14 cellular contexts compared by ENCODE assay signal in the genomic region with DNA sequence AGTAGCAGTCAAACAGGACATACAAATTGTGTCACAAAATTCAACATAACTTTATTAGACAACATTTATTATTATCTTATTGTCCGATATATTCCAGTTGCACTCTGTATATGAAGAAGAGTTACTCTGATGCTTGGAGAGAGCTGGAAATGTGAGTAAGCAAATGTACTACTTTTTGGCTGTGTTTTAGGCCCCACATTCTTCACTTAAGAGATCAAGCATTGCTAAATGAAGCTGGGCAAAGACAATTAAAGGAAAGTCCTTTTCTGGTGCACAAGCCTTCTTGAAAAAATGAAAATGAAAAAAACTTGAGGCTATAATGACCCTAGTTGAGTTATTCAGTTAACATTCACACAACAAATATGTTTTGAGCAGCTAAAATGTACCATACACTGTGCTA. TPM values are rescaled to one million over a fixed set of nuclear protein-coding genes. Genes with fewer than 3 reads are reported as not detected.
DNase-seq lines count a peak whose midpoint lies in the region; ATAC-seq and TF ChIP-seq lines count a peak whose summit lies in the region.
"Had no signal": no experiment of that assay in that cellular context is flagged by ENCODE, and none has a peak within 500 bp of the region (broad histone marks: within the 10 kb centered on the region; RNA-seq: fewer than 3 reads in every experiment).

No MANE protein-coding gene starts in this region.

- no peaks in the 10 kb centered on the region for H3K27me3 ChIP-seq in gastrocnemius medialis

- H3K4me1 ChIP-seq in gastrocnemius medialis, result peaks cover 77 to 79% of the 10 kb centered on the region in 2 donors

- peaks cover 0 to 4% of the 10 kb centered on the region in 2 donors for H3K36me3 ChIP-seq in gastrocnemius medialis

- TF ChIP-seq POLR2A in gastrocnemius medialis (IDR thresholded peaks at IDR 0.05) (no peak), lower leg skin (IDR thresholded peaks at IDR 0.05) (no peak)

- WGBS in lower leg skin, 2 donors, result 74 to 86% methylated on average over 1 of the region's 1 CpG

- DNase-seq in EH (ENCODE audit: low read depth), result peak; percentile 75
- DNase-seq in RPMI7951 (ENCODE audit: low read depth), result peak; percentile 13
- DNase-seq in fibroblast of gingiva (ENCODE audit: low read depth), result peak; percentile 71
- DNase-seq in gastrocnemius medialis, result no peak
- DNase-seq in lower leg skin (ENCODE audit: low spot score in 2 of 2), result no peak
- no peak for DNase-seq in ecto neural progenitor cell (ENCODE audit: low spot score)
- no peak for DNase-seq in germinal center (ENCODE audit: low spot score)
- DNase-seq: activated gamma-delta T cell treated with Interleukin-2 at 50 U/mL for 16 hours; CD4-positive, alpha-beta memory T cell; H9; NCI-H187 had no signal

- peak overlapping the region; percentile 79 to 90 (median 87) for H3K27ac ChIP-seq in gastrocnemius medialis

- TF ChIP-seq CTCF in gastrocnemius medialis (IDR thresholded peaks at IDR 0.05 in 4 of 5, conservative IDR thresholded peaks at IDR 0.05 in 1 of 5), result no peak
- no peak for TF ChIP-seq CTCF in lower leg skin (IDR thresholded peaks at IDR 0.05)

- intact Hi-C loops in gastrocnemius medialis (cut with DNase I; ENCODE audit: low total_unique reads), result no loop called here
- intact Hi-C loops in lower leg skin (cut with DNase I; ENCODE audit: low total_unique reads), result no loop called here

- peak overlapping the region in 2 of 4 donors; percentile 5 to 30 for H3K4me3 ChIP-seq in gastrocnemius medialis
- H3K4me3 ChIP-seq in lower leg skin (ENCODE audit: low read depth, poor library complexity, severe bottlenecking), result no peak overlapping the region

- in situ Hi-C loops in gastrocnemius medialis (cut with MboI; ENCODE audit: low sequenced_read_pairs in 4 of 4), result no loop called here

- no peaks in the 10 kb centered on the region for H3K9me3 ChIP-seq in gastrocnemius medialis

- ATAC-seq in gastrocnemius medialis (peak in 1 of 2 donors; percentile 10), HG02623 (IDR thresholded peaks at IDR 0.05; ENCODE audit: unreplicated experiment) (no peak)

RNA-seq across cellular contexts. Expression of a gene that starts 26.1 kb away (rescaled TPM):
- total RNA-seq in RPMI7951 (2014; rRNA removed; shearing (Covaris generic)), result 1.4 and 1.8 TPM in 2 replicates
- 100 to 1,000 TPM; 118 to 342 (median 193) TPM for total RNA-seq in gastrocnemius medialis
- total RNA-seq in lower leg skin, result under 1 TPM in 1 of 4 donors, not detected in 3; 0.52 TPM
- total RNA-seq: activated CD4-positive, alpha-beta T cell treated with anti-CD3 and anti-CD28 coated beads, Interleukin-2, amount 10 ng/mL, durations not matched to agents 24 days and 14 days; CD4-positive, alpha-beta memory T cell; H9; mucosa of gallbladder had no signal

Comparison
In these comparisons a context has a peak if more than half of its experiments do, and no peak if none do; other contexts are left out.
1. DNase-seq: peak in EH (single experiment), RPMI7951 (single experiment) and fibroblast of gingiva (single experiment); none in gastrocnemius medialis (0 of 2), lower leg skin (0 of 2), ecto neural progenitor cell (single experiment) and germinal center (single experiment).
2. RNA of a gene that starts 26.1 kb away (total RNA-seq): 118 to 342 TPM in gastrocnemius medialis; 1.4 to 1.8 TPM in RPMI7951 and 0.52 TPM in lower leg skin; every median in the first group is over 10 times any median in the second.